Comparison of ENCODE assay signal across 21 cellular contexts in genomic region chr10:89946106-89946505, GRCh38.
DNase-seq lines count a peak whose midpoint lies in the region; ATAC-seq and TF ChIP-seq lines count a peak whose summit lies in the region.
"Had no signal": no experiment of that assay in that cellular context is flagged by ENCODE, and none has a peak within 500 bp of the region (broad histone marks: within the 10 kb centered on the region; RNA-seq: fewer than 3 reads in every experiment).

No MANE protein-coding gene starts in this region.

- no peak for TF ChIP-seq CTCF in HFFc6 (IDR thresholded peaks at IDR 0.05)
- TF ChIP-seq CTCF in right lobe of liver (IDR thresholded peaks at IDR 0.05): no peak
- no peak for TF ChIP-seq CTCF in progenitor cell of endocrine pancreas (IDR thresholded peaks at IDR 0.05; ENCODE audit: unreplicated experiment)

- H3K4me1 ChIP-seq in adipocyte (ENCODE audit: control insufficient read depth, insufficient read depth, low read length) (no peaks in the 10 kb centered on the region), right lobe of liver (no peaks in the 10 kb centered on the region)
- H3K4me1 ChIP-seq: esophagus muscularis mucosa, psoas muscle, SJSA1 had no signal

- TF ChIP-seq POLR2A in right lobe of liver (IDR thresholded peaks at IDR 0.05): no peak

- H3K27ac ChIP-seq in right lobe of liver: no peak overlapping the region
- H3K27ac ChIP-seq: esophagus muscularis mucosa, psoas muscle, SJSA1, tibial artery had no signal

- peaks cover 8% of the 10 kb centered on the region for H3K9me3 ChIP-seq in adipocyte (ENCODE audit: control insufficient read depth, low read length)
- H3K9me3 ChIP-seq in right lobe of liver: no peaks in the 10 kb centered on the region
- H3K9me3 ChIP-seq: esophagus muscularis mucosa, psoas muscle, SJSA1, tibial artery had no signal

- in situ Hi-C loops in ACHN (cut with HindIII; ENCODE audit: low pct_ligation_motif_present, low pct_unique_long_range_greater_than_20kb, low sequenced_read_pairs): no loop called here

- no peak overlapping the region for H3K27ac Mint-ChIP-seq in HFFc6
- no peak overlapping the region for H3K27ac Mint-ChIP-seq in progenitor cell of endocrine pancreas
- H3K27ac Mint-ChIP-seq: dendritic cell treated with granulocyte-macrophage colony-stimulating factor and Interleukin-4, amounts not matched to agents 40 ng/mL and 50 ng/mL, for 4 days had no signal

- WGBS in right lobe of liver (ENCODE audit: insufficient coverage, low coverage, low lambda C conversion rate, missing lambda C conversion rate): 56% methylated on average over 3 of the region's 3 CpGs

- H3K9me3 Mint-ChIP-seq in HFFc6 (no peaks in the 10 kb centered on the region), progenitor cell of endocrine pancreas (ENCODE audit: low read depth) (peaks cover 16% of the 10 kb centered on the region)
- H3K9me3 Mint-ChIP-seq: dendritic cell treated with granulocyte-macrophage colony-stimulating factor and Interleukin-4, amounts not matched to agents 40 ng/mL and 50 ng/mL, for 4 days had no signal

- H3K36me3 Mint-ChIP-seq in HFFc6 (ENCODE audit: low read depth) (no peaks in the 10 kb centered on the region), progenitor cell of endocrine pancreas (ENCODE audit: insufficient read depth) (no peaks in the 10 kb centered on the region)

- ATAC-seq in right lobe of liver: peak in 3 of 4 donors; percentile 27 to 35 (median 28)
- no peak for ATAC-seq in HG02588 (IDR thresholded peaks at IDR 0.05; ENCODE audit: unreplicated experiment)
- ATAC-seq: K562, left colon, psoas muscle had no signal

- H3K4me3 ChIP-seq in adipocyte (ENCODE audit: low read length): no peak overlapping the region
- H3K4me3 ChIP-seq in right lobe of liver: no peak overlapping the region
- H3K4me3 ChIP-seq: esophagus muscularis mucosa, K562, psoas muscle, SJSA1, tibial artery had no signal

- intact Hi-C loops in right lobe of liver (cut with DNase I): no loop called here

- no peak overlapping the region for H3K9ac ChIP-seq in adipocyte (ENCODE audit: low read length)

- H3K36me3 ChIP-seq in adipocyte (ENCODE audit: control insufficient read depth, insufficient read depth, low read length, severe bottlenecking) (no peaks in the 10 kb centered on the region), right lobe of liver (no peaks in the 10 kb centered on the region)
- H3K36me3 ChIP-seq: esophagus muscularis mucosa, SJSA1, tibial artery had no signal

- DNase-seq in ACHN: peak; percentile 15
- DNase-seq in HFFc6: no peak
- peak; percentile 11 for DNase-seq in adipocyte (ENCODE audit: low read depth)
- DNase-seq in right lobe of liver: no peak
- no peak for DNase-seq in AML-193 (lab: John Stamatoyannopoulos, UW)
- DNase-seq in COR-L47 (lab: John Stamatoyannopoulos, UW): no peak
- no peak for DNase-seq in progenitor cell of endocrine pancreas (ENCODE audit: low spot score, unreplicated experiment)
- DNase-seq: anterior cingulate cortex; DMS79; hypothalamus; left colon; NCI-H1436; NCI-H345; psoas muscle; stimulated activated CD4-positive, alpha-beta T cell treated with anti-CD3 and anti-CD28 coated beads, Interleukin-1b, Interleukin-23, amount 100 ng/mL, for 48 hours; tibial artery had no signal

- H3K27me3 Mint-ChIP-seq in HFFc6 (ENCODE audit: insufficient read depth) (no peaks in the 10 kb centered on the region), progenitor cell of endocrine pancreas (no peaks in the 10 kb centered on the region)
- H3K27me3 Mint-ChIP-seq: dendritic cell treated with granulocyte-macrophage colony-stimulating factor and Interleukin-4, amounts not matched to agents 40 ng/mL and 50 ng/mL, for 4 days had no signal

- no peaks in the 10 kb centered on the region for H3K27me3 ChIP-seq in adipocyte (replicated peaks; ENCODE audit: control insufficient read depth, insufficient read depth, low read length)
- H3K27me3 ChIP-seq in right lobe of liver: no peaks in the 10 kb centered on the region
- H3K27me3 ChIP-seq: esophagus muscularis mucosa, SJSA1, tibial artery had no signal

- H3K4me3 Mint-ChIP-seq in HFFc6 (peak overlapping the region; percentile 25; the same call in 1 of the 2 replicates), progenitor cell of endocrine pancreas (ENCODE audit: low read depth) (no peak overlapping the region)
- H3K4me3 Mint-ChIP-seq: dendritic cell treated with granulocyte-macrophage colony-stimulating factor and Interleukin-4, amounts not matched to agents 40 ng/mL and 50 ng/mL, for 4 days had no signal

- H3K4me1 Mint-ChIP-seq in HFFc6 (ENCODE audit: low read depth): no peaks in the 10 kb centered on the region
- H3K4me1 Mint-ChIP-seq in progenitor cell of endocrine pancreas (ENCODE audit: low read depth): no peaks in the 10 kb centered on the region

Comparison
In these comparisons a context has a peak if more than half of its experiments do, and no peak if none do; other contexts are left out.
1. DNase-seq: peak in ACHN (single experiment) and adipocyte (single experiment); none in HFFc6 (single experiment), right lobe of liver (0 of 3), AML-193 (0 of 2), COR-L47 (single experiment) and progenitor cell of endocrine pancreas (single experiment).